ENCODE assay signal across 7 cellular contexts in genomic region chr3:184299488-184300376, GRCh38. TPM values are rescaled to one million over a fixed set of nuclear protein-coding genes. Genes with fewer than 3 reads are reported as not detected.
DNase-seq lines count a peak whose midpoint lies in the region; ATAC-seq and TF ChIP-seq lines count a peak whose summit lies in the region.

No MANE protein-coding gene starts in this region.

- 18 to 20% methylated on average over 29 of the region's 29 CpGs for whole genome bisulfite sequencing in ectodermal cell, 2 experiments

- TF ChIP-seq CTCF in OCI-LY7 (conservative IDR thresholded peaks at IDR 0.05; ENCODE audit: low read length): no peak
- no peak for TF ChIP-seq CTCF in neural cell (IDR thresholded peaks at IDR 0.05; ENCODE audit: poor library complexity, severe bottlenecking)

- TF ChIP-seq RAD21 in neural cell (conservative IDR thresholded peaks at IDR 0.05): no peak

- CTCF ChIA-PET in OCI-LY7 (lab: Charles Lee; ENCODE audit: unreplicated experiment): no interaction called here

- H3K4me3 ChIP-seq in OCI-LY7 (ENCODE audit: low read depth, low read length, poor library complexity, severe bottlenecking): peak overlapping the region; percentile 96
- peak overlapping the region; percentile 97 for H3K4me3 ChIP-seq in ectodermal cell (ENCODE audit: insufficient read depth, low read depth, low read length)
- peak overlapping the region; percentile 96 for H3K4me3 ChIP-seq in neural cell (ENCODE audit: low read length)

- POLR2A ChIA-PET in OCI-LY7 (lab: Charles Lee): interaction anchor here (0.9 to 1.4 kb wide), 2 partner anchors 52 to 114 kb away, joined by 3 read pairs; partner anchors contain the start of gene ABCF3

- intact Hi-C loops in OCI-LY7 (cut with micrococcal nuclease; ENCODE audit: unreplicated experiment): loop anchor here (1.0 to 5.0 kb wide), 5 partner anchors 15 to 162 kb away; partner anchors contain the start of genes AP2M1, EEF1AKMT4, EIF2B5 and EIF4G1

- no peak for TF ChIP-seq EP300 in neural cell (conservative IDR thresholded peaks at IDR 0.05; ENCODE audit: poor library complexity, severe bottlenecking)

- no TSS peak for BruUV-seq in OCI-LY7 (replicated peaks; lab: Mats Ljungman, UMichigan)

- peaks cover 18% of the 10 kb centered on the region for H3K79me2 ChIP-seq in OCI-LY7 (ENCODE audit: insufficient read depth, low read depth, low read length)
- peaks cover 21% of the 10 kb centered on the region for H3K79me2 ChIP-seq in neural cell (replicated peaks; ENCODE audit: insufficient read depth, low read length)

- H3K9ac ChIP-seq in neural cell (ENCODE audit: low read length): peak overlapping the region; percentile 92

- H3K4me2 ChIP-seq in OCI-LY7 (ENCODE audit: low read length) (peak overlapping the region; percentile 87), neural cell (ENCODE audit: low read length) (peak overlapping the region; percentile 65)

- DNase-seq in OCI-LY7 (ENCODE audit: low spot score): no peak
- no peak for DNase-seq in AG08396 (ENCODE audit: low spot score)

- ATAC-seq in GM21515 (IDR thresholded peaks at IDR 0.05; ENCODE audit: unreplicated experiment) (peak; percentile 29), GM18519 (IDR thresholded peaks at IDR 0.05; ENCODE audit: low FRiP score, unreplicated experiment) (no peak), GM18870 (IDR thresholded peaks at IDR 0.05; ENCODE audit: unreplicated experiment) (no peak)

- peaks cover 2% of the 10 kb centered on the region for H3K27me3 ChIP-seq in ectodermal cell (ENCODE audit: control insufficient read depth, insufficient read depth, low read length, poor library complexity, severe bottlenecking)
- no peaks in the 10 kb centered on the region for H3K27me3 ChIP-seq in neural cell (ENCODE audit: insufficient read depth, low read depth, low read length)

- H4K20me1 ChIP-seq in OCI-LY7 (ENCODE audit: insufficient read depth, low read length) (peaks cover 12% of the 10 kb centered on the region; the same call in 1 of the 2 replicates), neural cell (ENCODE audit: insufficient read depth) (no peaks in the 10 kb centered on the region)

- H2AFZ ChIP-seq in OCI-LY7 (ENCODE audit: low read length): no peak overlapping the region
- H2AFZ ChIP-seq in neural cell (ENCODE audit: low read depth, low read length): peak overlapping the region; percentile 80

- H3K4me1 ChIP-seq in OCI-LY7 (ENCODE audit: insufficient read depth, low read length, poor library complexity, severe bottlenecking) (peaks cover 12% of the 10 kb centered on the region), ectodermal cell (ENCODE audit: control insufficient read depth, insufficient read depth, low read length) (peaks cover 5% of the 10 kb centered on the region)

- no peaks in the 10 kb centered on the region for H3K9me3 ChIP-seq in OCI-LY7 (ENCODE audit: low read length)
- H3K9me3 ChIP-seq in ectodermal cell (ENCODE audit: control insufficient read depth, low read length): no peaks in the 10 kb centered on the region
- no peaks in the 10 kb centered on the region for H3K9me3 ChIP-seq in neural cell (ENCODE audit: low read length)

- H3K9me2 ChIP-seq in OCI-LY7 (ENCODE audit: insufficient read depth, low read length) (no peaks in the 10 kb centered on the region), neural cell (ENCODE audit: insufficient read depth, low read length) (no peaks in the 10 kb centered on the region)

- H3K27ac ChIP-seq in OCI-LY7 (ENCODE audit: low read depth, low read length, poor library complexity, severe bottlenecking) (peak overlapping the region; percentile 19), ectodermal cell (ENCODE audit: insufficient read depth, low read depth, low read length, poor library complexity, severe bottlenecking) (peak overlapping the region; percentile 17), neural cell (ENCODE audit: low read length) (peak overlapping the region; percentile 84)

- H3F3A ChIP-seq in neural cell (ENCODE audit: insufficient read depth, low read length, poor library complexity, severe bottlenecking): no peaks in the 10 kb centered on the region

- H3K36me3 ChIP-seq in OCI-LY7 (ENCODE audit: insufficient read depth, low read length) (peaks cover 52% of the 10 kb centered on the region), ectodermal cell (ENCODE audit: control insufficient read depth, insufficient read depth, low read length) (peaks cover 46% of the 10 kb centered on the region), neural cell (ENCODE audit: insufficient read depth, low read length) (no peaks in the 10 kb centered on the region)

TF ChIP-seq in neural cell, 6 proteins besides CTCF, POLR2A, EP300 and RAD21:
- TF ChIP-seq MXI1 (conservative IDR thresholded peaks at IDR 0.05; ENCODE audit: poor library complexity, severe bottlenecking) (peak; percentile 46), REST (IDR thresholded peaks at IDR 0.05; ENCODE audit: borderline replicate concordance) (no peak), TAF1 (IDR thresholded peaks at IDR 0.05; ENCODE audit: low read depth) (no peak), SMC3 (conservative IDR thresholded peaks at IDR 0.05; ENCODE audit: poor library complexity) (peak; percentile 28), POLR2AphosphoS5 (IDR thresholded peaks at IDR 0.05) (no peak), EZH2 (IDR thresholded peaks at IDR 0.05; ENCODE audit: borderline replicate concordance, insufficient read depth, low read length, poor library complexity, severe bottlenecking) (no peak)
TF ChIP-seq in neural cell: peak in this region for 2.

RNA-seq across cellular contexts. Expression of gene PSMD2, which starts 0.7 kb away (rescaled TPM):
- total RNA-seq in OCI-LY7 (2014; rRNA removed; shearing (Covaris generic)): 158 and 205 TPM in 2 replicates
- total RNA-seq in OCI-LY7 (2022): 182 and 219 TPM in 2 replicates
- 377 TPM for polyA plus RNA-seq in ectodermal cell (2013, experiment 1 of 4)
- polyA plus RNA-seq in ectodermal cell (2013, experiment 2 of 4): 343 TPM
- polyA plus RNA-seq in ectodermal cell (2013, experiment 3 of 4): 293 TPM
- polyA plus RNA-seq in ectodermal cell (2013, experiment 4 of 4): 299 TPM
- polyA plus RNA-seq in neural cell: 319 and 363 TPM in 2 replicates
- polyA minus RNA-seq in neural cell: 411 and 429 TPM in 2 replicates

RNA-seq across cellular contexts. Expression of gene EIF4G1, which starts 14.7 kb away (rescaled TPM):
- total RNA-seq in OCI-LY7 (2014; rRNA removed; shearing (Covaris generic)): 245 and 293 TPM in 2 replicates
- 350 and 412 TPM in 2 replicates for total RNA-seq in OCI-LY7 (2022)
- polyA plus RNA-seq in ectodermal cell (2013, experiment 1 of 4): 307 TPM
- 324 TPM for polyA plus RNA-seq in ectodermal cell (2013, experiment 2 of 4)
- polyA plus RNA-seq in ectodermal cell (2013, experiment 3 of 4): 196 TPM
- polyA plus RNA-seq in ectodermal cell (2013, experiment 4 of 4): 215 TPM
- polyA plus RNA-seq in neural cell: 66.9 and 80.0 TPM in 2 replicates
- polyA minus RNA-seq in neural cell: 90.1 and 101 TPM in 2 replicates

RNA-seq across cellular contexts. Expression of gene ECE2, which starts 23.9 kb away (rescaled TPM):
- total RNA-seq in OCI-LY7 (2014; rRNA removed; shearing (Covaris generic)): not detected in 2 replicates
- not detected in 2 replicates for total RNA-seq in OCI-LY7 (2022)
- not detected for polyA plus RNA-seq in ectodermal cell (2013, experiment 1 of 4)
- 0.12 TPM for polyA plus RNA-seq in ectodermal cell (2013, experiment 2 of 4)
- polyA plus RNA-seq in ectodermal cell (2013, experiment 3 of 4): 0.32 TPM
- polyA plus RNA-seq in ectodermal cell (2013, experiment 4 of 4): not detected
- 0.22 and 0.42 TPM in 2 replicates for polyA plus RNA-seq in neural cell
- polyA minus RNA-seq in neural cell: not detected in 2 replicates

RNA-seq across cellular contexts. Expression of gene FAM131A, which starts 37.7 kb away (rescaled TPM):
- total RNA-seq in OCI-LY7 (2014; rRNA removed; shearing (Covaris generic)): 3.8 and 5.2 TPM in 2 replicates
- 3.7 and 4.2 TPM in 2 replicates for total RNA-seq in OCI-LY7 (2022)
- polyA plus RNA-seq in ectodermal cell (2013, experiment 1 of 4): 25.5 TPM
- polyA plus RNA-seq in ectodermal cell (2013, experiment 2 of 4): 24.2 TPM
- polyA plus RNA-seq in ectodermal cell (2013, experiment 3 of 4): 20.9 TPM
- 21.4 TPM for polyA plus RNA-seq in ectodermal cell (2013, experiment 4 of 4)
- polyA plus RNA-seq in neural cell: 141 and 154 TPM in 2 replicates
- 103 and 117 TPM in 2 replicates for polyA minus RNA-seq in neural cell

RNA-seq across cellular contexts. Expression of gene CAMK2N2, which starts 38.4 kb away (rescaled TPM):
- not detected in 2 replicates for total RNA-seq in OCI-LY7 (2014; rRNA removed; shearing (Covaris generic))
- 0.28 TPM in 1 of 2 replicates, not detected in the other for total RNA-seq in OCI-LY7 (2022)
- polyA plus RNA-seq in ectodermal cell (2013, experiment 1 of 4): 6.7 TPM
- polyA plus RNA-seq in ectodermal cell (2013, experiment 2 of 4): 7.4 TPM
- 5.2 TPM for polyA plus RNA-seq in ectodermal cell (2013, experiment 3 of 4)
- polyA plus RNA-seq in ectodermal cell (2013, experiment 4 of 4): 5.3 TPM
- 2.8 and 5.7 TPM in 2 replicates for polyA plus RNA-seq in neural cell
- 5.2 and 5.8 TPM in 2 replicates for polyA minus RNA-seq in neural cell

Comparison
In these comparisons a context has a peak if more than half of its experiments do, and no peak if none do; other contexts are left out.
1. H3K27ac ChIP-seq: peak in every context shown above with its lines; median percentile 84 in neural cell; 19 in OCI-LY7; 17 in ectodermal cell.